ENCODE assay signal across 18 cellular contexts in the genomic region with DNA sequence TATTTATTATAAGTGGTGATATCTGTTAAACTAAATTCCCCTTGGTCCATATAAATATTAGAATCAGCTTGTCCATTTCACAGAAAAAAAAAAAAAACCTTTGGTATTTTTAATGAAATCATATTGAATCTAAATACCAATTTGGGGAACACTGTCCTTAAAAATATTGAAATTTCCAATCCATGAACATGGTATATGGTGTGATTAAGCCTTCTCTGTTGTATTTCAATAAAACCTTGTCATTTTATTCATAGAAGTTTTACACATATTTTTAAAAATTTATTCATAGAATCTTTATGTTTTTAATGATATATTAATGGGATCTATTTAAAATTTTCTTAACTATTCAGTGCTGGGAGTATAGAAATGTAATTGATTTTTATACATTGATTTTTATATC.
DNase-seq lines count a peak whose midpoint lies in the region; ATAC-seq, FAIRE-seq and TF ChIP-seq lines count a peak whose summit lies in the region.
"Had no signal": no experiment of that assay in that cellular context is flagged by ENCODE, and none has a peak within 500 bp of the region (broad histone marks: within the 10 kb centered on the region; RNA-seq: fewer than 3 reads in every experiment).

No MANE protein-coding gene starts in this region.

- TF ChIP-seq POLR2A in Peyer's patch (IDR thresholded peaks at IDR 0.05), result no peak

- no peak for TF ChIP-seq CTCF in endothelial cell (IDR thresholded peaks at IDR 0.05; ENCODE audit: unreplicated experiment)
- no peak for TF ChIP-seq CTCF in pancreas (IDR thresholded peaks at IDR 0.05)
- TF ChIP-seq CTCF in Peyer's patch (IDR thresholded peaks at IDR 0.05), result no peak
- TF ChIP-seq CTCF in WERI-Rb-1 (IDR thresholded peaks at IDR 0.05; ENCODE audit: low read depth, low read length), result no peak

- DNase-seq in RCC 7860 (ENCODE audit: low spot score), result no peak
- no peak for DNase-seq in endothelial cell (ENCODE audit: low spot score)
- DNase-seq in pancreas, result no peak
- DNase-seq in Peyer's patch, result no peak
- no peak for DNase-seq in WERI-Rb-1
- DNase-seq: ACHN; AML-193; CD4-positive, alpha-beta memory T cell; DMS79 treated with DMSO at 0.1 percent for 48 hours; GF-D8; GOT3; H7; IMR-90 had no signal

- H3K9me3 Mint-ChIP-seq in endothelial cell (ENCODE audit: unreplicated experiment), result no peaks in the 10 kb centered on the region
- H3K9me3 Mint-ChIP-seq: CD4-positive, alpha-beta memory T cell had no signal

- no peaks in the 10 kb centered on the region for H3K36me3 ChIP-seq in pancreas
- H3K36me3 ChIP-seq in Peyer's patch, result no peaks in the 10 kb centered on the region
- no peaks in the 10 kb centered on the region for H3K36me3 ChIP-seq in WERI-Rb-1

- H3K27me3 ChIP-seq in pancreas (peaks cover 0 to 22% (median 0%) of the 10 kb centered on the region in 4 donors), Peyer's patch (no peaks in the 10 kb centered on the region), WERI-Rb-1 (ENCODE audit: insufficient read depth, low read depth, severe bottlenecking) (no peaks in the 10 kb centered on the region)

- peaks cover 14% of the 10 kb centered on the region for H3K4me1 Mint-ChIP-seq in endothelial cell (ENCODE audit: unreplicated experiment)

- H3K9me3 ChIP-seq in pancreas (no peaks in the 10 kb centered on the region), Peyer's patch (no peaks in the 10 kb centered on the region), WERI-Rb-1 (ENCODE audit: severe bottlenecking) (no peaks in the 10 kb centered on the region)

- intact Hi-C loops in pancreas (cut with DNase I), result no loop called here

- H3K36me3 Mint-ChIP-seq in endothelial cell (ENCODE audit: low read depth, unreplicated experiment), result no peaks in the 10 kb centered on the region
- H3K36me3 Mint-ChIP-seq: CD4-positive, alpha-beta memory T cell had no signal

- ATAC-seq in pancreas (no peak), HG02840 (IDR thresholded peaks at IDR 0.05; ENCODE audit: low FRiP score, unreplicated experiment) (no peak)
- ATAC-seq: HCT116, K562 had no signal

- H3K4me1 ChIP-seq in pancreas (no peaks in the 10 kb centered on the region), Peyer's patch (no peaks in the 10 kb centered on the region)

- no peaks in the 10 kb centered on the region for H3K27me3 Mint-ChIP-seq in endothelial cell (ENCODE audit: unreplicated experiment)

- peak overlapping the region; percentile 81 for H3K4me3 Mint-ChIP-seq in endothelial cell (ENCODE audit: unreplicated experiment)
- H3K4me3 Mint-ChIP-seq: CD4-positive, alpha-beta memory T cell had no signal

- H3K4me3 ChIP-seq in pancreas, result no peak overlapping the region
- no peak overlapping the region for H3K4me3 ChIP-seq in Peyer's patch
- H3K4me3 ChIP-seq in WERI-Rb-1 (ENCODE audit: low read depth, low read length), result no peak overlapping the region
- H3K4me3 ChIP-seq: K562 had no signal

- H3K27ac Mint-ChIP-seq in endothelial cell (ENCODE audit: unreplicated experiment), result peak overlapping the region; percentile 20
- H3K27ac Mint-ChIP-seq: CD4-positive, alpha-beta memory T cell had no signal

- FAIRE-seq in RCC 7860 (lab: Jason Lieb, UNC) (peak; percentile 15), pancreas (lab: Jason Lieb, UNC) (peak; percentile 72)
- FAIRE-seq: HTR-8/SVneo, K562 had no signal

- no peak overlapping the region for H3K27ac ChIP-seq in pancreas
- no peak overlapping the region for H3K27ac ChIP-seq in Peyer's patch
- no peak overlapping the region for H3K27ac ChIP-seq in WERI-Rb-1
- H3K27ac ChIP-seq: C4-2B had no signal
